ENCODE assay signal across 21 cellular contexts in the genomic region with DNA sequence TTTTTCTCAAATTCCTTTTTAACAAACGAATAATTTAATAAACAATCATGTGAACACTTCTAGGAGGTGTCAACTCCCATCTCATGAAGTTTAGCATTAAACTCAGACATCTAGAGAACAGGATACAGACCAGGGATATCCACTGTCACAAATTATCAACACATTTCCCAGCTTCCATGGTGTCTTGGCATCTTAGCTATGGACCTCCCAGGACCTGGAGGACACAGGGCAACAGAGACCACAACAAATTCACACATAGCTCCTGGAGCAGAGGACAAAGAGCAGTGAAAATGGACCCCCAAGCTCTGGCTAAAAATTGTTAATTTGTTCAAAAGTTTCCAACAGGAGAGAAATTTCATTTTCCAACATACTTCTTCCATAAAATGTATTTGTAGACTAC.
"Had no signal": no experiment of that assay in that cellular context is flagged by ENCODE, and none has a peak within 500 bp of the region (broad histone marks: within the 10 kb centered on the region; RNA-seq: fewer than 3 reads in every experiment).

No MANE protein-coding gene starts in this region.

- H3K4me3 Mint-ChIP-seq: activated CD8-positive, alpha-beta T cell treated with anti-CD3 and anti-CD28 coated beads, Interleukin-2, amount 10 ng/mL, durations not matched to agents 7 days and 5 days; activated naive CD8-positive, alpha-beta T cell treated with anti-CD3 and anti-CD28 coated beads, Interleukin-2, amount 10 ng/mL, durations not matched to agents 7 days and 5 days had no signal

- DNase-seq: activated CD4-positive, alpha-beta T cell treated with anti-CD3 and anti-CD28 coated beads for 48 hours; activated CD4-positive, alpha-beta T cell treated with anti-CD3 and anti-CD28 coated beads, Interleukin-2, amount 50 U/mL, for 4 hours; activated CD8-positive, alpha-beta memory T cell treated with anti-CD3 and anti-CD28 coated beads, Interleukin-2, amount 50 U/mL, for 48 hours; activated CD8-positive, alpha-beta T cell treated with anti-CD3 and anti-CD28 coated beads, Interleukin-2, amount 10 ng/mL, durations not matched to agents 7 days and 5 days; activated naive CD4-positive, alpha-beta T cell treated with anti-CD3 and anti-CD28 coated beads, Interleukin-2, amount 50 U/mL, for 16 hours; activated naive CD8-positive, alpha-beta T cell treated with anti-CD3 and anti-CD28 coated beads, Interleukin-2, amount 10 ng/mL, durations not matched to agents 7 days and 5 days; activated T-cell treated with anti-CD3 and anti-CD28 coated beads, Interleukin-2, amount 50 U/mL, for 1 hour; adrenal gland; anterior cingulate cortex; KG1; NCI-H1092 treated with DMSO at 0.1 percent for 48 hours; NCI-H1417 treated with DMSO at 0.1 percent for 48 hours; NCI-H1694; NCI-H2029; NCI-H2107; NCI-H2171 treated with DMSO at 0.1 percent for 48 hours; NCI-H226; NCI-H510A; NCI-H526 treated with DMSO at 0.1 percent for 48 hours; SIG-M5; T-helper 1 cell had no signal

- ATAC-seq: activated CD8-positive, alpha-beta T cell treated with anti-CD3 and anti-CD28 coated beads, Interleukin-2, amount 10 ng/mL, durations not matched to agents 7 days and 5 days had no signal

- H3K27ac Mint-ChIP-seq: activated CD8-positive, alpha-beta T cell treated with anti-CD3 and anti-CD28 coated beads, Interleukin-2, amount 10 ng/mL, durations not matched to agents 7 days and 5 days; activated naive CD8-positive, alpha-beta T cell treated with anti-CD3 and anti-CD28 coated beads, Interleukin-2, amount 10 ng/mL, durations not matched to agents 7 days and 5 days had no signal

- H3K9me3 Mint-ChIP-seq: activated naive CD8-positive, alpha-beta T cell treated with anti-CD3 and anti-CD28 coated beads, Interleukin-2, amount 10 ng/mL, durations not matched to agents 7 days and 5 days had no signal

- H3K27me3 Mint-ChIP-seq: activated naive CD8-positive, alpha-beta T cell treated with anti-CD3 and anti-CD28 coated beads, Interleukin-2, amount 10 ng/mL, durations not matched to agents 7 days and 5 days had no signal
